Comparison of ENCODE assay signal across 2 cellular contexts in the genomic region with DNA sequence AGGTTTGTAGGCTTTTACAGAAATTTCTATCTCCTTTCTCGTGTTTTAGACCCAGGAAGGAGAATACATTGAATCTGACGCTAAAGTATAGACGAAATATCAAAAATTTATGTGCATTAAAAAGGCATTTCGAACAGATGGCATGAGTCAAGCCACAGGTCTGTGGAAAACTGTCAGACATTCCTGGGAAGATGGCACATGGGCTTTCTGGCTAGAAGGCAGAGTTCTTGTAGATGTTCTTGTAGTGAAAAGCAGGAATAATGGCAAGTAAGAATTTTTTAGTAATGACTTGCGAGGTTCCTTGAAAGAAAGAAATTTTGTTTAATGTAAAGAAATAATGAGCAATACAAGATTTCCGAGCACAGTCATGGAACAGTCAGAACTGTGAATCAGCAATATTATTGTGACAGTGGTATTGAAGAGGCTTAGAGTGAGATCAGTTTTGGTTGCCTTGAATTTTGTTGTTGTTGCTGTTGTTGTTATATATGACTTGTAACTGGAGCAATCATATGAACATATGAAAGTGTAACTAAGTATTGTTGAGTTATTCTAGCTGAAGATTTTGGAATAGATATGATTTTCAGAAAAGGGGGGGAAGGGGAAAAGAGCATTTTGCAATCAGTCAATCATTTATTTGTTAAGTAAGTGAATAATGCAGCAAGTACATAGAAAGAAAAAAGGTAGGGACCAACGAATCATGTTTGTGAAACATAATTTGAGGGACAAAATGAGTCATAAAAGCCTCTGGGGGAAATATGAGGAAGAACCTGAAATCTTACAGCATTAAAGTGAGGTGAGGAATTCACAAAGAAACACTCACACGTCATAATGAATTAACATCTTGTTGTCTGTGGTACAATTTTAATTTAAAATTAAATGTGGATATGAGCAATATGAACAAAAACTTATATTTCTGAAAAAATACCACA.
TF ChIP-seq lines count a peak whose summit lies in the region.

No MANE protein-coding gene starts in this region.

TF ChIP-seq in SK-N-SH, 30 proteins besides CTCF, POLR2A, EP300 and RAD21:
- TF ChIP-seq, protein P1, sequence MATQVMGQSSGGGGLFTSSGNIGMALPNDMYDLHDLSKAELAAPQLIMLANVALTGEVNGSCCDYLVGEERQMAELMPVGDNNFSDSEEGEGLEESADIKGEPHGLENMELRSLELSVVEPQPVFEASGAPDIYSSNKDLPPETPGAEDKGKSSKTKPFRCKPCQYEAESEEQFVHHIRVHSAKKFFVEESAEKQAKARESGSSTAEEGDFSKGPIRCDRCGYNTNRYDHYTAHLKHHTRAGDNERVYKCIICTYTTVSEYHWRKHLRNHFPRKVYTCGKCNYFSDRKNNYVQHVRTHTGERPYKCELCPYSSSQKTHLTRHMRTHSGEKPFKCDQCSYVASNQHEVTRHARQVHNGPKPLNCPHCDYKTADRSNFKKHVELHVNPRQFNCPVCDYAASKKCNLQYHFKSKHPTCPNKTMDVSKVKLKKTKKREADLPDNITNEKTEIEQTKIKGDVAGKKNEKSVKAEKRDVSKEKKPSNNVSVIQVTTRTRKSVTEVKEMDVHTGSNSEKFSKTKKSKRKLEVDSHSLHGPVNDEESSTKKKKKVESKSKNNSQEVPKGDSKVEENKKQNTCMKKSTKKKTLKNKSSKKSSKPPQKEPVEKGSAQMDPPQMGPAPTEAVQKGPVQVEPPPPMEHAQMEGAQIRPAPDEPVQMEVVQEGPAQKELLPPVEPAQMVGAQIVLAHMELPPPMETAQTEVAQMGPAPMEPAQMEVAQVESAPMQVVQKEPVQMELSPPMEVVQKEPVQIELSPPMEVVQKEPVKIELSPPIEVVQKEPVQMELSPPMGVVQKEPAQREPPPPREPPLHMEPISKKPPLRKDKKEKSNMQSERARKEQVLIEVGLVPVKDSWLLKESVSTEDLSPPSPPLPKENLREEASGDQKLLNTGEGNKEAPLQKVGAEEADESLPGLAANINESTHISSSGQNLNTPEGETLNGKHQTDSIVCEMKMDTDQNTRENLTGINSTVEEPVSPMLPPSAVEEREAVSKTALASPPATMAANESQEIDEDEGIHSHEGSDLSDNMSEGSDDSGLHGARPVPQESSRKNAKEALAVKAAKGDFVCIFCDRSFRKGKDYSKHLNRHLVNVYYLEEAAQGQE (IDR thresholded peaks at IDR 0.05; ENCODE audit: low read depth, low read length) = no peak
- TF ChIP-seq JUND (IDR thresholded peaks at IDR 0.05) = no peak
- TF ChIP-seq TAF1 (IDR thresholded peaks at IDR 0.05; ENCODE audit: borderline replicate concordance, low read depth, low read length) = no peak
- TF ChIP-seq NFIC (IDR thresholded peaks at IDR 0.05; ENCODE audit: borderline replicate concordance) = no peak
- no peak for TF ChIP-seq SIN3A (IDR thresholded peaks at IDR 0.05; ENCODE audit: borderline replicate concordance, low read depth, low read length)
- TF ChIP-seq FOXJ3 (CRISPR knock-in tag; IDR thresholded peaks at IDR 0.05) = no peak
- no peak for TF ChIP-seq MXI1 (IDR thresholded peaks at IDR 0.05; ENCODE audit: low read depth, low read length)

TF ChIP-seq in SK-N-SH treated with all-trans-retinoic acid at 6 μM for 48 hours, 23 proteins besides CTCF, POLR2A, EP300 and RAD21 (continued from another document):
- TF ChIP-seq TSHZ2 (CRISPR knock-in tag; IDR thresholded peaks at IDR 0.05) (no peak), SNAI2 (CRISPR knock-in tag; IDR thresholded peaks at IDR 0.05) (no peak), ZNF70 (CRISPR knock-in tag; IDR thresholded peaks at IDR 0.05) (no peak), PATZ1 (CRISPR knock-in tag; IDR thresholded peaks at IDR 0.05; ENCODE audit: borderline replicate concordance) (no peak), ZC3H10 (CRISPR knock-in tag; IDR thresholded peaks at IDR 0.05) (no peak), ZNF8 (CRISPR knock-in tag; IDR thresholded peaks at IDR 0.05) (no peak), BACH2 (CRISPR knock-in tag; IDR thresholded peaks at IDR 0.05; ENCODE audit: borderline replicate concordance) (no peak), ARNTL (CRISPR knock-in tag; IDR thresholded peaks at IDR 0.05; ENCODE audit: borderline replicate concordance, low read depth) (no peak), CSRNP3 (CRISPR knock-in tag; IDR thresholded peaks at IDR 0.05) (no peak), CSDC2 (CRISPR knock-in tag; IDR thresholded peaks at IDR 0.05) (no peak), OSR1 (CRISPR knock-in tag; IDR thresholded peaks at IDR 0.05) (no peak)
- TF ChIP-seq, protein P2, sequence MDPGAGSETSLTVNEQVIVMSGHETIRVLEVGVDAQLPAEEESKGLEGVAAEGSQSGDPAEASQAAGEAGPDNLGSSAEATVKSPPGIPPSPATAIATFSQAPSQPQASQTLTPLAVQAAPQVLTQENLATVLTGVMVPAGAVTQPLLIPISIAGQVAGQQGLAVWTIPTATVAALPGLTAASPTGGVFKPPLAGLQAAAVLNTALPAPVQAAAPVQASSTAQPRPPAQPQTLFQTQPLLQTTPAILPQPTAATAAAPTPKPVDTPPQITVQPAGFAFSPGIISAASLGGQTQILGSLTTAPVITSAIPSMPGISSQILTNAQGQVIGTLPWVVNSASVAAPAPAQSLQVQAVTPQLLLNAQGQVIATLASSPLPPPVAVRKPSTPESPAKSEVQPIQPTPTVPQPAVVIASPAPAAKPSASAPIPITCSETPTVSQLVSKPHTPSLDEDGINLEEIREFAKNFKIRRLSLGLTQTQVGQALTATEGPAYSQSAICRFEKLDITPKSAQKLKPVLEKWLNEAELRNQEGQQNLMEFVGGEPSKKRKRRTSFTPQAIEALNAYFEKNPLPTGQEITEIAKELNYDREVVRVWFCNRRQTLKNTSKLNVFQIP (CRISPR knock-in tag; IDR thresholded peaks at IDR 0.05; ENCODE audit: borderline replicate concordance, low read depth) = no peak
